ENCODE assay signal across 9 cellular contexts in genomic region chr15:77457619-77458265, GRCh38. TPM values are rescaled to one million over a fixed set of nuclear protein-coding genes. Genes with fewer than 3 reads are reported as not detected.
DNase-seq lines count a peak whose midpoint lies in the region; ATAC-seq, FAIRE-seq and TF ChIP-seq lines count a peak whose summit lies in the region.
"Had no signal": no experiment of that assay in that cellular context is flagged by ENCODE, and none has a peak within 500 bp of the region (broad histone marks: within the 10 kb centered on the region; RNA-seq: fewer than 3 reads in every experiment).

No MANE protein-coding gene starts in this region.

- no peak for FAIRE-seq in bronchial epithelial cell (lab: Jason Lieb, UNC)
- FAIRE-seq: G401.6 had no signal

- H3K27ac Mint-ChIP-seq in Calu3 (ENCODE audit: unreplicated experiment), result peak overlapping the region; percentile 54
- H3K27ac Mint-ChIP-seq in naive thymus-derived CD8-positive, alpha-beta T cell, result peak overlapping the region in 7 of 10 donors; percentile 7 to 75 (median 61)

- H3K36me3 Mint-ChIP-seq in Calu3 (ENCODE audit: insufficient read depth, unreplicated experiment), result peaks cover 21% of the 10 kb centered on the region
- H3K36me3 Mint-ChIP-seq in naive thymus-derived CD8-positive, alpha-beta T cell, result peaks cover 0 to 35% (median 18%) of the 10 kb centered on the region in 3 donors

- H3K4me1 Mint-ChIP-seq in Calu3 (ENCODE audit: low read depth, unreplicated experiment), result peaks cover 23% of the 10 kb centered on the region
- peaks cover 27 to 46% (median 39%) of the 10 kb centered on the region in 4 donors for H3K4me1 Mint-ChIP-seq in naive thymus-derived CD8-positive, alpha-beta T cell

- no peak for TF ChIP-seq CTCF in Calu3 (IDR thresholded peaks at IDR 0.05; ENCODE audit: unreplicated experiment)
- no peak for TF ChIP-seq CTCF in bronchial epithelial cell (IDR thresholded peaks at IDR 0.05; ENCODE audit: insufficient read depth, low read length, severe bottlenecking)

- peaks cover 3% of the 10 kb centered on the region for H3K36me3 ChIP-seq in bronchial epithelial cell (ENCODE audit: control insufficient read depth, insufficient read depth, low read length)

- no peaks in the 10 kb centered on the region for H3K9me3 Mint-ChIP-seq in Calu3 (ENCODE audit: low read depth, unreplicated experiment)
- no peaks in the 10 kb centered on the region for H3K9me3 Mint-ChIP-seq in naive thymus-derived CD8-positive, alpha-beta T cell

- no TSS peak for BruUV-seq in Calu3 (replicated peaks; lab: Mats Ljungman, UMichigan)

- intact Hi-C loops in Calu3 (cut with micrococcal nuclease; ENCODE audit: unreplicated experiment), result no loop called here

- no peak for DNase-seq in Calu3
- peak; percentile 63 for DNase-seq in M059J (ENCODE audit: low read depth)
- DNase-seq in bronchial epithelial cell (ENCODE audit: low read depth), result peak; percentile 13
- DNase-seq in naive thymus-derived CD8-positive, alpha-beta T cell, result peak in 2 of 10 donors; percentile 21 to 30
- DNase-seq in DMS 273 (lab: John Stamatoyannopoulos, UW; ENCODE audit: unreplicated experiment), result no peak
- no peak for DNase-seq in islet precursor cell
- DNase-seq in hepatic stellate cell (ENCODE audit: low spot score), result no peak

- ATAC-seq in naive thymus-derived CD8-positive, alpha-beta T cell, result peak; percentile 41 to 77
- no peak for ATAC-seq in HG02970 (IDR thresholded peaks at IDR 0.05; ENCODE audit: low FRiP score, unreplicated experiment)

- POLR2A ChIA-PET in naive thymus-derived CD8-positive, alpha-beta T cell (lab: Charles Lee), result no interaction called here

- no peaks in the 10 kb centered on the region for H3K27me3 Mint-ChIP-seq in Calu3 (ENCODE audit: unreplicated experiment)
- H3K27me3 Mint-ChIP-seq in naive thymus-derived CD8-positive, alpha-beta T cell, result no peaks in the 10 kb centered on the region

- no peak overlapping the region for H3K4me3 Mint-ChIP-seq in Calu3 (ENCODE audit: low read depth, unreplicated experiment)
- peak overlapping the region in 9 of 10 donors; percentile 8 to 57 (median 46) for H3K4me3 Mint-ChIP-seq in naive thymus-derived CD8-positive, alpha-beta T cell

- no peak overlapping the region for H3K4me3 ChIP-seq in bronchial epithelial cell (ENCODE audit: low read depth, low read length)

- CTCF ChIA-PET in Calu3 (lab: Charles Lee), result interaction anchor here (0.5 kb wide), 1 partner anchor 52 kb away, joined by 4 read pairs; no protein-coding TSS in a partner anchor

- H3K27me3 ChIP-seq in bronchial epithelial cell (ENCODE audit: control insufficient read depth, insufficient read depth, low read length), result no peaks in the 10 kb centered on the region

RNA-seq across cellular contexts. Expression of gene HMG20A, which starts 37.1 kb away (rescaled TPM):
- total RNA-seq in Calu3 (2022) (61.7 and 65.1 TPM in 2 replicates), bronchial epithelial cell (9.7 and 16.0 TPM in 2 replicates)
- 23.6 and 51.2 TPM in 2 replicates for total RNA-seq in M059J (2014; rRNA removed; shearing (Covaris generic))
- total RNA-seq in naive thymus-derived CD8-positive, alpha-beta T cell, result 10 to 100 TPM; 57.9 to 72.4 TPM
- 10 to 100 TPM; 28.7 to 35.7 (median 30.0) TPM for polyA plus RNA-seq in naive thymus-derived CD8-positive, alpha-beta T cell

RNA-seq across cellular contexts. Expression of gene PEAK1, which starts 37.8 kb away (rescaled TPM):
- 51.7 and 54.3 TPM in 2 replicates for total RNA-seq in Calu3 (2022)
- total RNA-seq in M059J (2014; rRNA removed; shearing (Covaris generic)), result 10.3 and 12.4 TPM in 2 replicates
- total RNA-seq in bronchial epithelial cell, result 3.7 and 10.0 TPM in 2 replicates
- 10 to 100 TPM; 20.4 to 23.0 TPM for total RNA-seq in naive thymus-derived CD8-positive, alpha-beta T cell
- polyA plus RNA-seq in naive thymus-derived CD8-positive, alpha-beta T cell, result 1 to 10 TPM; 1.0 to 2.8 (median 1.6) TPM

Comparison
In these comparisons a context has a peak if more than half of its experiments do, and no peak if none do; other contexts are left out.
1. DNase-seq: peak in M059J (single experiment) and bronchial epithelial cell (single experiment); none in Calu3 (single experiment), DMS 273 (single experiment), islet precursor cell (single experiment) and hepatic stellate cell (single experiment).